12 cellular contexts compared by ENCODE assay signal in the genomic region with DNA sequence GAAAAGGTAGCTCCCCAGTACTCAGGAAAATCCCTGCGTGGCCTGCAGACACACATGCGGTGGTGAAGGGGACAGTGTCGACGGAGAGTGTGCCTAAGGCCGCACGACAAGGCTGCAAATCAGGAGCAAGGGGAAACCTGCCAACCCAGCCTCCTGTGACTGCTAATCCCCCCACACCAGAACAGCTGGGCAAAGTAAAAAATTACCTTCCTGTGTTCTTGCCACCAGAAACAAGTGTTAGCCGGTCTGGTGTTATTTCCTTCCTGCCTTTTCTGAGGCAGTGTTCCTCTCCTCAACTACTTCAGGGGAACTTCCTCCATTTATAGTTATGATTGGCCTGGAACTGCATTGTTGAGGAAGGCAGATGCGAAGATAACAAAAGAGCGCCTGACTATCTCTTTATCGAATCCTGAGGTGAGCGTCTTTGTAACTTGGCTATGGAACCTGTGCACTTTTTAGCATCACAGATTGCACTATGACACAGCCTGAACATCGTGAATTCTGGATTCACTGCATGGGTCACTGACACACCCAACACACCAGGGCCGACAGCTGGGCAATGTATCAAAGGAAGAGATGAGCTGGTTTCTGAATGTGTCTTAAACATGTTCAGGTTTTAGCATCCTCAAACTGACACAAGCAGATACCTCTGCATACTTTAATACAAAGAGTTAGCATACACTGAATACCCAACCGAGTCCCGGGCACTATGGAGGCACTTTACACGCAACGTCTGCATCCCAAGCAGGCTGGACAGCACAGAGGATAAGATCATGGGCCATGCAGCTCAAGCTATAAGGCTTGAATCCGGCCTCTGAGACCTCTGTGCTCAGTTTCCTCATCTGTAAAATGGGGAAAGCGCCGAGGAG.
DNase-seq lines count a peak whose midpoint lies in the region; ATAC-seq and TF ChIP-seq lines count a peak whose summit lies in the region.
"Had no signal": no experiment of that assay in that cellular context is flagged by ENCODE, and none has a peak within 500 bp of the region (broad histone marks: within the 10 kb centered on the region; RNA-seq: fewer than 3 reads in every experiment).

No MANE protein-coding gene starts in this region.

- peak; percentile 62 for DNase-seq in GM12865 (ENCODE audit: low read depth)
- DNase-seq in Kasumi-1 (lab: John Stamatoyannopoulos, UW) = peak; percentile 91 to 92
- DNase-seq in hippocampal formation (lab: John Stamatoyannopoulos, UW) = no peak
- DNase-seq in NCI-H1436 treated with DMSO at 0.1 percent for 48 hours (lab: John Stamatoyannopoulos, UW) = no peak
- DNase-seq: DND-41, NCI-H2171, occipital lobe, SW 1271 had no signal

- H3K27ac ChIP-seq in layer of hippocampus (ENCODE audit: low read depth, low read length) = peak overlapping the region; percentile 35

- no peak overlapping the region for H3K4me3 ChIP-seq in GM12865 (ENCODE audit: low read depth, low read length)

- TF ChIP-seq CTCF in GM12865 (IDR thresholded peaks at IDR 0.05; ENCODE audit: insufficient read depth, low read depth, low read length, missing control alignments) = no peak

- no peaks in the 10 kb centered on the region for H3K27me3 ChIP-seq in layer of hippocampus (ENCODE audit: control insufficient read depth, insufficient read depth, low read length)

- ATAC-seq in GM19463 (IDR thresholded peaks at IDR 0.05; ENCODE audit: unreplicated experiment) (peak; percentile 35), HG02973 (IDR thresholded peaks at IDR 0.05; ENCODE audit: unreplicated experiment) (no peak), HG02588 (IDR thresholded peaks at IDR 0.05; ENCODE audit: unreplicated experiment) (no peak)

Comparison
In these comparisons a context has a peak if more than half of its experiments do, and no peak if none do; other contexts are left out.
1. DNase-seq: peak in GM12865 (single experiment) and Kasumi-1 (2 of 2); none in hippocampal formation (0 of 2) and NCI-H1436 treated with DMSO at 0.1 percent for 48 hours (single experiment).